15 cellular contexts compared by ENCODE assay signal in genomic region chr6:150079604-150080003, GRCh38. TPM values are rescaled to one million over a fixed set of nuclear protein-coding genes. Genes with fewer than 3 reads are reported as not detected.
DNase-seq lines count a peak whose midpoint lies in the region; ATAC-seq and TF ChIP-seq lines count a peak whose summit lies in the region.
"Had no signal": no experiment of that assay in that cellular context is flagged by ENCODE, and none has a peak within 500 bp of the region (broad histone marks: within the 10 kb centered on the region; RNA-seq: fewer than 3 reads in every experiment).

No MANE protein-coding gene starts in this region.

- no peak overlapping the region for H3K56ac ChIP-seq in mesendoderm (ENCODE audit: low read length)

- H2BK15ac ChIP-seq in mesendoderm (replicated peaks; ENCODE audit: low read depth) = no peak overlapping the region

- H2AFZ ChIP-seq in Loucy (ENCODE audit: low read length) = no peak overlapping the region

- H4K20me1 ChIP-seq in Loucy (ENCODE audit: insufficient read depth, low read length, poor library complexity, severe bottlenecking) = no peaks in the 10 kb centered on the region

- peak overlapping the region; percentile 45 for H3K4me2 ChIP-seq in Loucy (ENCODE audit: low read depth, low read length, poor library complexity, severe bottlenecking)
- no peak overlapping the region for H3K4me2 ChIP-seq in mesendoderm (ENCODE audit: low read length)

- no peak overlapping the region for H4K8ac ChIP-seq in mesendoderm (ENCODE audit: low read depth, low read length)

- H3K27me3 ChIP-seq in Loucy (ENCODE audit: insufficient read depth, low read length, poor library complexity, severe bottlenecking) (no peaks in the 10 kb centered on the region), mesendoderm (ENCODE audit: insufficient read depth, low read length, poor library complexity) (no peaks in the 10 kb centered on the region)
- H3K27me3 ChIP-seq: pancreas had no signal

- no peak overlapping the region for H2BK5ac ChIP-seq in mesendoderm (ENCODE audit: low read length)

- no peak overlapping the region for H2AK5ac ChIP-seq in mesendoderm (ENCODE audit: low read length)

- peak overlapping the region; percentile 30 for H3K4me3 Mint-ChIP-seq in activated T-helper 17 cell treated with anti-CD3 and anti-CD28 coated beads, Interleukin-2, amount 50 U/mL, for 72 hours

- WGBS in mesendoderm (ENCODE audit: extremely low coverage, insufficient coverage, low lambda C conversion rate) = no CpG with 5 or more reads among the region's 4 CpGs

- H3K4me3 ChIP-seq in Loucy (ENCODE audit: low read length, poor library complexity, severe bottlenecking) (peak overlapping the region; percentile 7), mesendoderm (ENCODE audit: low read length) (no peak overlapping the region)
- H3K4me3 ChIP-seq: pancreas, SJCRH30, suprapubic skin had no signal

- 0 out of 2 replicates have a peak, but pooled peaks cover 8% of the 10 kb centered on the region for H3F3A ChIP-seq in Loucy (ENCODE audit: low read depth)

- DNase-seq in NCI-H82 (lab: John Stamatoyannopoulos, UW) = peak; percentile 7
- no peak for DNase-seq in NCI-H82 treated with DMSO at 0.1 percent for 48 hours (lab: John Stamatoyannopoulos, UW; ENCODE audit: unreplicated experiment)
- peak; percentile 82 for DNase-seq in mesendoderm
- no peak for DNase-seq in NCI-H1105 (lab: John Stamatoyannopoulos, UW)
- no peak for DNase-seq in HuH-7.5 (ENCODE audit: low spot score)
- DNase-seq: foreskin fibroblast; NCI-H2029 treated with DMSO at 0.1 percent for 48 hours; pancreas; stimulated activated CD4-positive, alpha-beta T cell treated with anti-CD3 and anti-CD28 coated beads, Interleukin-4, amount 100 ng/mL, for 4 hours had no signal

- H3K27ac Mint-ChIP-seq in activated T-helper 17 cell treated with anti-CD3 and anti-CD28 coated beads, Interleukin-2, amount 50 U/mL, for 72 hours = no peak overlapping the region

- H3K79me1 ChIP-seq in mesendoderm (ENCODE audit: low read length) = no peaks in the 10 kb centered on the region

- H3K36me3 ChIP-seq in Loucy (ENCODE audit: insufficient read depth, low read length) = no peaks in the 10 kb centered on the region
- H3K36me3 ChIP-seq in mesendoderm (ENCODE audit: control insufficient read depth, insufficient read depth, low read length) = no peaks in the 10 kb centered on the region
- H3K36me3 ChIP-seq: pancreas, SJCRH30, suprapubic skin had no signal

- H3K18ac ChIP-seq in mesendoderm (ENCODE audit: low read length) = no peak overlapping the region

- no peak overlapping the region for H2BK120ac ChIP-seq in mesendoderm (ENCODE audit: low read depth, low read length)

- no peak overlapping the region for H4K5ac ChIP-seq in mesendoderm (ENCODE audit: low read length)

- no peaks in the 10 kb centered on the region for H3K79me2 ChIP-seq in Loucy (ENCODE audit: insufficient read depth, low read length)
- no peaks in the 10 kb centered on the region for H3K79me2 ChIP-seq in mesendoderm (ENCODE audit: control insufficient read depth, insufficient read depth, low read length)

- no peaks in the 10 kb centered on the region for H3K9me3 Mint-ChIP-seq in activated T-helper 17 cell treated with anti-CD3 and anti-CD28 coated beads, Interleukin-2, amount 50 U/mL, for 72 hours

- peak; percentile 18 for ATAC-seq in activated T-helper 17 cell treated with anti-CD3 and anti-CD28 coated beads, Interleukin-2, amount 50 U/mL, for 72 hours (replicated peaks)
- no peak for ATAC-seq in GM19463 (IDR thresholded peaks at IDR 0.05; ENCODE audit: unreplicated experiment)
- ATAC-seq: pancreas had no signal

- no peaks in the 10 kb centered on the region for H3K9me2 ChIP-seq in Loucy (replicated peaks; ENCODE audit: low read depth, low read length)

- H3K9ac ChIP-seq in Loucy (ENCODE audit: low read depth, low read length, poor library complexity, severe bottlenecking) (peak overlapping the region; percentile 5), mesendoderm (ENCODE audit: low read length) (no peak overlapping the region)

- H3K27me3 Mint-ChIP-seq in activated T-helper 17 cell treated with anti-CD3 and anti-CD28 coated beads, Interleukin-2, amount 50 U/mL, for 72 hours = peaks cover 42% of the 10 kb centered on the region

- TF ChIP-seq CTCF in Loucy (conservative IDR thresholded peaks at IDR 0.05; ENCODE audit: low read length) = no peak; the same call in 1 of the 2 replicates

- peaks cover 15% of the 10 kb centered on the region for H3K4me1 Mint-ChIP-seq in activated T-helper 17 cell treated with anti-CD3 and anti-CD28 coated beads, Interleukin-2, amount 50 U/mL, for 72 hours

- no peak overlapping the region for H3K23ac ChIP-seq in mesendoderm (ENCODE audit: low read length)

- H3K4me1 ChIP-seq in Loucy (ENCODE audit: insufficient read depth, low read length, poor library complexity, severe bottlenecking) (peaks cover 35% of the 10 kb centered on the region), mesendoderm (ENCODE audit: control insufficient read depth, low read depth, low read length) (no peaks in the 10 kb centered on the region)
- H3K4me1 ChIP-seq: pancreas, SJCRH30, suprapubic skin had no signal

- no peaks in the 10 kb centered on the region for H3K36me3 Mint-ChIP-seq in activated T-helper 17 cell treated with anti-CD3 and anti-CD28 coated beads, Interleukin-2, amount 50 U/mL, for 72 hours (ENCODE audit: low read depth)

- no peak overlapping the region for H3K27ac ChIP-seq in mesendoderm (ENCODE audit: low read depth, low read length)
- H3K27ac ChIP-seq: pancreas, SJCRH30, suprapubic skin had no signal

- no peak overlapping the region for H3K4ac ChIP-seq in mesendoderm (ENCODE audit: low read depth, low read length)

- H3K9me3 ChIP-seq in Loucy (ENCODE audit: insufficient read depth, low read depth, low read length) = no peaks in the 10 kb centered on the region
- H3K9me3 ChIP-seq: pancreas, SJCRH30, suprapubic skin had no signal

RNA-seq across cellular contexts. Expression of gene ULBP3, which starts 10.7 kb away (rescaled TPM):
- total RNA-seq in activated T-helper 17 cell treated with anti-CD3 and anti-CD28 coated beads, Interleukin-2, amount 50 U/mL, for 72 hours = 1 to 10 TPM in 1 of 2 donors, not detected in 1; 1.1 TPM
- polyA plus RNA-seq in mesendoderm (2013, experiment 1 of 2) = 4.1 TPM
- polyA plus RNA-seq in mesendoderm (2013, experiment 2 of 2) = 4.0 TPM

RNA-seq across cellular contexts. Expression of gene RAET1L, which starts 54.3 kb away (rescaled TPM):
- total RNA-seq in activated T-helper 17 cell treated with anti-CD3 and anti-CD28 coated beads, Interleukin-2, amount 50 U/mL, for 72 hours = not detected
- polyA plus RNA-seq in mesendoderm (2013, experiment 1 of 2) = not detected
- polyA plus RNA-seq in mesendoderm (2013, experiment 2 of 2) = not detected
- total RNA-seq: liver, SJCRH30 had no signal
- polyA plus RNA-seq: liver, pancreas had no signal

Comparison
In these comparisons a context has a peak if more than half of its experiments do, and no peak if none do; other contexts are left out.
1. DNase-seq: peak in NCI-H82 (single experiment) and mesendoderm (single experiment); none in NCI-H82 treated with DMSO at 0.1 percent for 48 hours (single experiment), NCI-H1105 (single experiment) and HuH-7.5 (single experiment).